Comparison of ENCODE assay signal across 13 cellular contexts in genomic region chr3:50008931-50009330, GRCh38.
DNase-seq lines count a peak whose midpoint lies in the region; ATAC-seq, FAIRE-seq and TF ChIP-seq lines count a peak whose summit lies in the region.
"Had no signal": no experiment of that assay in that cellular context is flagged by ENCODE, and none has a peak within 500 bp of the region (broad histone marks: within the 10 kb centered on the region; RNA-seq: fewer than 3 reads in every experiment).

No MANE protein-coding gene starts in this region.

- H3K27me3 ChIP-seq in keratinocyte (ENCODE audit: control insufficient read depth, extremely low read depth, insufficient read depth, low read length) = no peaks in the 10 kb centered on the region
- no peaks in the 10 kb centered on the region for H3K27me3 ChIP-seq in aorta (ENCODE audit: control insufficient read depth in 1 of 2, insufficient read depth in 2 of 2, low read length in 1 of 2)
- H3K27me3 ChIP-seq: gastroesophageal sphincter had no signal

- H3K36me3 ChIP-seq in keratinocyte (ENCODE audit: control insufficient read depth in 2 of 2, extremely low read depth in 1 of 2, insufficient read depth in 2 of 2, low read length in 2 of 2) (peaks cover 0 to 2% of the 10 kb centered on the region in 2 experiments), aorta (ENCODE audit: control insufficient read depth in 1 of 2, insufficient read depth in 2 of 2, low read length in 1 of 2) (peaks cover 0 to 4% of the 10 kb centered on the region in 2 donors)

- DNase-seq in AG08396 (ENCODE audit: low spot score) (peak; percentile 27), HTR-8/SVneo (ENCODE audit: insufficient read length, low spot score) (peak; percentile 31), astrocyte of the hippocampus (ENCODE audit: low read depth, low spot score) (peak; percentile 67), keratinocyte (ENCODE audit: low read depth, low spot score) (peak; percentile 9), D341Med (ENCODE audit: low spot score) (no peak), aorta (no peak), NCI-H2081 (lab: John Stamatoyannopoulos, UW) (no peak)
- no peak for DNase-seq in activated CD4-positive, CD25-positive, alpha-beta regulatory T cell (lab: John Stamatoyannopoulos, UW)
- DNase-seq: activated CD4-positive, alpha-beta memory T cell treated with anti-CD3 and anti-CD28 coated beads, Interleukin-2, amount 10 ng/mL, durations not matched to agents 7 days and 5 days; activated gamma-delta T cell; KG1; left ventricle myocardium inferior had no signal

- dilution Hi-C loops in keratinocyte (cut with MboI; ENCODE audit: extremely low pct_ligation_motif_present, low sequenced_read_pairs) = no loop called here

- intact Hi-C loops in aorta (cut with DNase I) = no loop called here

- H3K9me3 ChIP-seq in keratinocyte (ENCODE audit: control insufficient read depth, low read depth, low read length) = no peaks in the 10 kb centered on the region
- H3K9me3 ChIP-seq in aorta (ENCODE audit: control insufficient read depth, low read length) = no peaks in the 10 kb centered on the region
- H3K9me3 ChIP-seq: gastroesophageal sphincter, left ventricle myocardium inferior had no signal

- H4K20me1 ChIP-seq in keratinocyte (ENCODE audit: control insufficient read depth, extremely low read depth, insufficient read depth, low read length) = no peaks in the 10 kb centered on the region

- FAIRE-seq in HTR-8/SVneo (lab: Jason Lieb, UNC) = peak; percentile 74
- FAIRE-seq in keratinocyte (lab: Jason Lieb, UNC) = peak; percentile 51

- TF ChIP-seq CTCF in keratinocyte (optimal IDR thresholded peaks at IDR 0.05 in 1 of 3, IDR thresholded peaks at IDR 0.05 in 1 of 3, conservative IDR thresholded peaks at IDR 0.05 in 1 of 3; ENCODE audit: extremely low read depth in 1 of 3, insufficient read depth in 2 of 3, low read length in 3 of 3) = no peak

- H3K79me2 ChIP-seq in keratinocyte (ENCODE audit: control insufficient read depth, insufficient read depth, low read length) = peaks cover 2% of the 10 kb centered on the region

- H2AFZ ChIP-seq in keratinocyte (ENCODE audit: control insufficient read depth, low read length) = no peak overlapping the region

- 0 to 8% methylated on average over 1 of the region's 1 CpG for WGBS in aorta, 2 donors

- H3K4me1 ChIP-seq in keratinocyte (ENCODE audit: control insufficient read depth, extremely low read depth, insufficient read depth, low read length) = peaks cover 7% of the 10 kb centered on the region
- no peaks in the 10 kb centered on the region for H3K4me1 ChIP-seq in aorta (ENCODE audit: control insufficient read depth in 1 of 2, insufficient read depth in 2 of 2, low read length in 2 of 2)
- H3K4me1 ChIP-seq: gastroesophageal sphincter had no signal

- no peak overlapping the region for H3K27ac ChIP-seq in keratinocyte (ENCODE audit: control insufficient read depth, insufficient read depth, low read length)
- no peak overlapping the region for H3K27ac ChIP-seq in aorta (ENCODE audit: low read depth in 1 of 2, low read length in 2 of 2)
- H3K27ac ChIP-seq: gastroesophageal sphincter, left ventricle myocardium inferior had no signal

- no peaks in the 10 kb centered on the region for H3K9me1 ChIP-seq in keratinocyte (ENCODE audit: control insufficient read depth, extremely low read depth, insufficient read depth, low read length)

- H3K9ac ChIP-seq in keratinocyte (ENCODE audit: control insufficient read depth, extremely low read depth, insufficient read depth, low read length) = no peak overlapping the region

- H3K4me3 ChIP-seq in keratinocyte (ENCODE audit: control insufficient read depth in 2 of 3, extremely low read depth in 1 of 3, insufficient read depth in 2 of 3, low read depth in 1 of 3, low read length in 3 of 3) = no peak overlapping the region
- H3K4me3 ChIP-seq in aorta (ENCODE audit: low read length in 2 of 2) = no peak overlapping the region
- H3K4me3 ChIP-seq: gastroesophageal sphincter, left ventricle myocardium inferior had no signal

- no peak for ATAC-seq in aorta (ENCODE audit: low FRiP score)
- ATAC-seq: gastroesophageal sphincter had no signal

- no peak overlapping the region for H3K4me2 ChIP-seq in keratinocyte (ENCODE audit: control insufficient read depth, extremely low read depth, insufficient read depth, low read depth, low read length)

Comparison
In these comparisons a context has a peak if more than half of its experiments do, and no peak if none do; other contexts are left out.
1. DNase-seq: peak in AG08396 (single experiment), HTR-8/SVneo (single experiment), astrocyte of the hippocampus (single experiment) and keratinocyte (single experiment); none in activated CD4-positive, CD25-positive, alpha-beta regulatory T cell (0 of 4), D341Med (single experiment), aorta (0 of 2) and NCI-H2081 (0 of 2).